In the genomic region with DNA sequence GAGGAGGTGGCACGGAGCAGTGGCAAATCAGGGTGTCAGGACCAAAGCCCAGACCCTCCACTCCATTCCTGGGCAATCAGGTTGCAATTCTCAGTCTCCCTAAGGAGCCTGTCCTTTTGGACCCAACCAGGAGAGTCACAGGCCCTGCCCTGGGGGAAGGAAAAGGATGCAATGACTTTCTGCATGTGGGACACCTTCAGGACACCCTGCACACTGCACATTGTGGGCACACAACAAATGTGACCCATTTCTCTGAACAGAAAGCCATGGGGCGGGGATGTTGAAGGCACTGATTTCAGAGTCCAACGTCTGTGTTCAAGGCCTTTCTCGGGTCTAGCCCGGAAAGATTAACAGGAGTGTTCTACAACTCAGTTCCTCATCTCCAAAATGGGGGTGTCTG, we compare ENCODE assay signal across 27 cellular contexts.
DNase-seq lines count a peak whose midpoint lies in the region; ATAC-seq, FAIRE-seq and TF ChIP-seq lines count a peak whose summit lies in the region.
"Had no signal": no experiment of that assay in that cellular context is flagged by ENCODE, and none has a peak within 500 bp of the region (broad histone marks: within the 10 kb centered on the region; RNA-seq: fewer than 3 reads in every experiment).

No MANE protein-coding gene starts in this region.

- TF ChIP-seq EP300 in A549 (IDR thresholded peaks at IDR 0.05), result no peak

- no peak for FAIRE-seq in A549 (lab: Jason Lieb, UNC)
- FAIRE-seq: A204.1, endothelial cell of umbilical vein, TTC549 had no signal

- H3K27me3 ChIP-seq in adipocyte (replicated peaks; ENCODE audit: control insufficient read depth, insufficient read depth, low read length), result peaks cover 10% of the 10 kb centered on the region
- H3K27me3 ChIP-seq in mesenchymal stem cell (ENCODE audit: control insufficient read depth in 1 of 2, insufficient read depth in 1 of 2, low read length in 2 of 2), result peaks cover 0 to 54% of the 10 kb centered on the region in 2 experiments
- H3K27me3 ChIP-seq: upper lobe of right lung had no signal

- H2AK5ac ChIP-seq in mesenchymal stem cell (ENCODE audit: low read length, severe bottlenecking), result no peak overlapping the region

- TF ChIP-seq RAD21 in A549 (conservative IDR thresholded peaks at IDR 0.05 in 1 of 2, IDR thresholded peaks at IDR 0.05 in 1 of 2), result no peak

- no peak overlapping the region for H4K8ac ChIP-seq in mesenchymal stem cell (ENCODE audit: low read length)

- H2BK12ac ChIP-seq in mesenchymal stem cell (ENCODE audit: low read length in 2 of 2), result peak overlapping the region; percentile 64 to 69

- POLR2A ChIA-PET in A549 (lab: Yijun Ruan, JAX), result no interaction called here

- TF ChIP-seq CTCF in A549 (IDR thresholded peaks at IDR 0.05), result no peak
- TF ChIP-seq CTCF in GM12873 (IDR thresholded peaks at IDR 0.05; ENCODE audit: insufficient read depth, low read depth, low read length, missing control alignments), result peak; percentile 32

- CTCF ChIA-PET in A549 (lab: Yijun Ruan, JAX), result no interaction called here

- H3K9ac ChIP-seq in adipocyte (ENCODE audit: low read length) (no peak overlapping the region), mesenchymal stem cell (ENCODE audit: low read length) (no peak overlapping the region)
- H3K9ac ChIP-seq: BLaER1 treated with 17β-estradiol and CSF1 and Interleukin-3, amounts not matched to agents 10 nM and 100 nM had no signal

- no peaks in the 10 kb centered on the region for H3K79me1 ChIP-seq in mesenchymal stem cell (replicated peaks; ENCODE audit: low read length, poor library complexity, severe bottlenecking)

- H3K4me1 ChIP-seq in A549 (peaks cover 10% of the 10 kb centered on the region; the same call in 1 of the 3 replicates), adipocyte (ENCODE audit: control insufficient read depth, insufficient read depth, low read length) (peaks cover 44% of the 10 kb centered on the region), mesenchymal stem cell (ENCODE audit: control insufficient read depth, insufficient read depth, low read depth, low read length) (no peaks in the 10 kb centered on the region)
- H3K4me1 ChIP-seq: BLaER1 treated with 17β-estradiol and CSF1 and Interleukin-3, amounts not matched to agents 10 nM and 100 nM; prostate gland had no signal

- peak overlapping the region; percentile 29 to 78 for H3K18ac ChIP-seq in mesenchymal stem cell (ENCODE audit: low read depth in 1 of 2, low read length in 2 of 2)

- WGBS in A549 (ENCODE audit: missing lambda C conversion rate), result 11% methylated on average over 5 of the region's 5 CpGs
- 100% methylated on average over 4 of the region's 5 CpGs for WGBS in mesenchymal stem cell

- peak overlapping the region; percentile 2 to 76 for H3K4ac ChIP-seq in mesenchymal stem cell (ENCODE audit: low read depth in 1 of 2, low read length in 2 of 2)

- DNase-seq in A549 (ENCODE audit: low read depth in 1 of 2, low spot score in 1 of 2) (no peak), adipocyte (ENCODE audit: low read depth) (peak; percentile 13), mesenchymal stem cell (no peak), SIG-M5 (lab: John Stamatoyannopoulos, UW) (no peak), NCI-H2227 treated with DMSO at 0.1 percent for 48 hours (lab: John Stamatoyannopoulos, UW) (no peak)
- DNase-seq: activated CD4-positive, alpha-beta T cell treated with anti-CD3 and anti-CD28 coated beads for 1 hour; activated CD8-positive, alpha-beta T cell treated with anti-CD3 and anti-CD28 coated beads for 36 hours; activated naive CD4-positive, alpha-beta T cell; central memory CD4-positive, alpha-beta T cell; DND-41; kidney glomerular epithelial cell; NCI-H1092; NCI-H187; NCI-H2171 treated with DMSO at 0.1 percent for 48 hours; NCI-H526; T-helper 1 cell; upper lobe of right lung had no signal

- no peak for TF ChIP-seq POLR2A in A549 (IDR thresholded peaks at IDR 0.05; ENCODE audit: low read length)

- H3K23ac ChIP-seq in mesenchymal stem cell (ENCODE audit: low read length in 2 of 2), result no peak overlapping the region

- no peak overlapping the region for H2AFZ ChIP-seq in mesenchymal stem cell (ENCODE audit: low read depth, low read length)

- H2BK120ac ChIP-seq in mesenchymal stem cell (ENCODE audit: low read depth, low read length), result peak overlapping the region; percentile 89

- H3K27ac ChIP-seq in A549 (no peak overlapping the region), mesenchymal stem cell (ENCODE audit: low read length, poor library complexity, severe bottlenecking) (no peak overlapping the region)
- H3K27ac ChIP-seq: BLaER1 treated with 17β-estradiol and CSF1 and Interleukin-3, amounts not matched to agents 10 nM and 100 nM; HL-60; prostate gland; upper lobe of right lung had no signal

- H2BK15ac ChIP-seq in mesenchymal stem cell (ENCODE audit: low read depth, poor library complexity, severe bottlenecking), result no peak overlapping the region

- peak overlapping the region in 1 of 2 experiments; percentile 86 for H3K14ac ChIP-seq in mesenchymal stem cell (ENCODE audit: low read length in 2 of 2)

- no peaks in the 10 kb centered on the region for H3K36me3 ChIP-seq in adipocyte (ENCODE audit: control insufficient read depth, insufficient read depth, low read length, severe bottlenecking)
- no peaks in the 10 kb centered on the region for H3K36me3 ChIP-seq in mesenchymal stem cell (ENCODE audit: control insufficient read depth in 1 of 2, insufficient read depth in 2 of 2, low read depth in 1 of 2, low read length in 2 of 2)
- H3K36me3 ChIP-seq: BLaER1 treated with 17β-estradiol and CSF1 and Interleukin-3, amounts not matched to agents 10 nM and 100 nM; prostate gland; upper lobe of right lung had no signal

- ATAC-seq in A549 (peak; percentile 48 to 56; a peak in 3 of 6 replicates), HG02798 (IDR thresholded peaks at IDR 0.05; ENCODE audit: poor library complexity, unreplicated experiment) (no peak), HG03432 (IDR thresholded peaks at IDR 0.05; ENCODE audit: unreplicated experiment) (no peak)
- ATAC-seq: activated CD8-positive, alpha-beta T cell treated with anti-CD3 and anti-CD28 coated beads for 36 hours; upper lobe of right lung had no signal

- H3K9me3 ChIP-seq in A549 (no peaks in the 10 kb centered on the region; the same call in 2 of the 3 replicates), adipocyte (ENCODE audit: control insufficient read depth, low read length) (no peaks in the 10 kb centered on the region), mesenchymal stem cell (ENCODE audit: control insufficient read depth, low read length) (no peaks in the 10 kb centered on the region)
- H3K9me3 ChIP-seq: BLaER1 treated with 17β-estradiol and CSF1 and Interleukin-3, amounts not matched to agents 10 nM and 100 nM; prostate gland; upper lobe of right lung had no signal

- H2BK5ac ChIP-seq in mesenchymal stem cell (ENCODE audit: low read depth, low read length, poor library complexity, severe bottlenecking), result no peak overlapping the region

- peak overlapping the region; percentile 77 for H4K91ac ChIP-seq in mesenchymal stem cell (ENCODE audit: low read length)

- H3K4me3 ChIP-seq in A549, result no peak overlapping the region
- no peak overlapping the region for H3K4me3 ChIP-seq in adipocyte (ENCODE audit: low read length)
- H3K4me3 ChIP-seq in mesenchymal stem cell (ENCODE audit: insufficient read depth in 1 of 2, low read depth in 1 of 2, low read length in 2 of 2), result no peak overlapping the region
- H3K4me3 ChIP-seq: BLaER1 treated with 17β-estradiol and CSF1 and Interleukin-3, amounts not matched to agents 10 nM and 100 nM; lung; prostate gland; upper lobe of right lung had no signal

- H3K4me2 ChIP-seq in A549 (no peak overlapping the region), mesenchymal stem cell (ENCODE audit: low read length, poor library complexity, severe bottlenecking) (no peak overlapping the region)
- H3K4me2 ChIP-seq: BLaER1 treated with 17β-estradiol and CSF1 and Interleukin-3, amounts not matched to agents 10 nM and 100 nM had no signal

TF ChIP-seq in A549, 52 proteins besides CTCF, POLR2A, EP300 and RAD21:
- TF ChIP-seq, protein P1, sequence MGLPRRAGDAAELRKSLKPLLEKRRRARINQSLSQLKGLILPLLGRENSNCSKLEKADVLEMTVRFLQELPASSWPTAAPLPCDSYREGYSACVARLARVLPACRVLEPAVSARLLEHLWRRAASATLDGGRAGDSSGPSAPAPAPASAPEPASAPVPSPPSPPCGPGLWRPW (IDR thresholded peaks at IDR 0.05), result no peak
- TF ChIP-seq PHF8 (IDR thresholded peaks at IDR 0.05; ENCODE audit: borderline replicate concordance, low read depth), result no peak
- no peak for TF ChIP-seq SMC3 (IDR thresholded peaks at IDR 0.05)
- TF ChIP-seq CHD4 (IDR thresholded peaks at IDR 0.05; ENCODE audit: borderline replicate concordance), result no peak
- TF ChIP-seq MYC (IDR thresholded peaks at IDR 0.05; ENCODE audit: borderline replicate concordance, low read length), result no peak
- no peak for TF ChIP-seq NFE2L2 (conservative IDR thresholded peaks at IDR 0.05; ENCODE audit: low read length)
- no peak for TF ChIP-seq TP53 (CRISPR knock-in tag; IDR thresholded peaks at IDR 0.05)
- TF ChIP-seq ESRRA (IDR thresholded peaks at IDR 0.05; ENCODE audit: borderline replicate concordance, low read length), result no peak
- TF ChIP-seq, protein P2, sequence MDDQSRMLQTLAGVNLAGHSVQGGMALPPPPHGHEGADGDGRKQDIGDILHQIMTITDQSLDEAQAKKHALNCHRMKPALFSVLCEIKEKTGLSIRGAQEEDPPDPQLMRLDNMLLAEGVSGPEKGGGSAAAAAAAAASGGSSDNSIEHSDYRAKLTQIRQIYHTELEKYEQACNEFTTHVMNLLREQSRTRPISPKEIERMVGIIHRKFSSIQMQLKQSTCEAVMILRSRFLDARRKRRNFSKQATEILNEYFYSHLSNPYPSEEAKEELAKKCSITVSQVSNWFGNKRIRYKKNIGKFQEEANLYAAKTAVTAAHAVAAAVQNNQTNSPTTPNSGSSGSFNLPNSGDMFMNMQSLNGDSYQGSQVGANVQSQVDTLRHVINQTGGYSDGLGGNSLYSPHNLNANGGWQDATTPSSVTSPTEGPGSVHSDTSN (IDR thresholded peaks at IDR 0.05), result no peak
- TF ChIP-seq BHLHE40 (IDR thresholded peaks at IDR 0.05; ENCODE audit: low read depth, low read length), result no peak
- TF ChIP-seq RARB (CRISPR knock-in tag; IDR thresholded peaks at IDR 0.05), result no peak
- no peak for TF ChIP-seq HDAC2 (IDR thresholded peaks at IDR 0.05)
TF ChIP-seq in A549: peak in this region for 0.

Comparison
In these comparisons a context has a peak if more than half of its experiments do, and no peak if none do; other contexts are left out.
1. ATAC-seq: peak in A549 (2 of 2); none in HG02798 (single experiment) and HG03432 (single experiment).